Comparison of ENCODE assay signal across 10 cellular contexts in genomic region chr11:46916251-46916650, GRCh38. TPM values are rescaled to one million over a fixed set of nuclear protein-coding genes. Genes with fewer than 3 reads are reported as not detected.
DNase-seq lines count a peak whose midpoint lies in the region; ATAC-seq and TF ChIP-seq lines count a peak whose summit lies in the region.
"Had no signal": no experiment of that assay in that cellular context is flagged by ENCODE, and none has a peak within 500 bp of the region (broad histone marks: within the 10 kb centered on the region; RNA-seq: fewer than 3 reads in every experiment).

No MANE protein-coding gene starts in this region.

- peak overlapping the region; percentile 66 to 67 for H3K9ac ChIP-seq in duodenal mucosa (ENCODE audit: low read depth in 1 of 2, low read length in 2 of 2)

- 20 to 34% methylated on average over 7 of the region's 7 CpGs for WGBS in heart right ventricle, 2 donors

- peak in 4 of 8 donors; percentile 2 to 18 (median 6) for ATAC-seq in heart right ventricle
- no peak for ATAC-seq in Right ventricle myocardium superior (ENCODE audit: poor library complexity)
- peak in 1 of 2 donors; percentile 22 for ATAC-seq in naive thymus-derived CD8-positive, alpha-beta T cell
- no peak for ATAC-seq in upper lobe of right lung
- ATAC-seq in GM18505 (IDR thresholded peaks at IDR 0.05; ENCODE audit: unreplicated experiment), result no peak

- peaks cover 20 to 29% (median 28%) of the 10 kb centered on the region in 4 donors for H3K4me1 Mint-ChIP-seq in naive thymus-derived CD8-positive, alpha-beta T cell

- TF ChIP-seq POLR2A in GM18505 (IDR thresholded peaks at IDR 0.05; ENCODE audit: borderline replicate concordance, extremely low read depth, insufficient read depth, insufficient read length), result no peak

- peaks cover 0 to 2% (median 0%) of the 10 kb centered on the region in 3 donors for H3K36me3 Mint-ChIP-seq in naive thymus-derived CD8-positive, alpha-beta T cell

- peaks cover 0 to 76% (median 7%) of the 10 kb centered on the region in 7 donors for H3K27me3 ChIP-seq in heart right ventricle
- peaks cover 3 to 7% of the 10 kb centered on the region in 2 donors for H3K27me3 ChIP-seq in duodenal mucosa (ENCODE audit: control insufficient read depth in 1 of 2, insufficient read depth in 2 of 2, low read length in 2 of 2)
- peaks cover 31% of the 10 kb centered on the region for H3K27me3 ChIP-seq in upper lobe of right lung

- no peak for DNase-seq in heart right ventricle
- no peak for DNase-seq in Right ventricle myocardium superior
- no peak for DNase-seq in naive thymus-derived CD8-positive, alpha-beta T cell
- no peak for DNase-seq in upper lobe of right lung
- DNase-seq in GM10266 (ENCODE audit: extremely low spot score), result no peak
- DNase-seq in SIG-M5 treated with dmso at 0.1 percent for 504 hours (lab: John Stamatoyannopoulos, UW; ENCODE audit: unreplicated experiment), result no peak
- DNase-seq: KG1 had no signal

- H3K4me3 ChIP-seq in heart right ventricle (peak overlapping the region in 8 of 10 donors; percentile 60 to 81 (median 71)), duodenal mucosa (ENCODE audit: low read depth in 1 of 2, low read length in 2 of 2) (peak overlapping the region; percentile 76 to 86), upper lobe of right lung (peak overlapping the region; percentile 60)

- H3K9me3 ChIP-seq in heart right ventricle (no peaks in the 10 kb centered on the region), duodenal mucosa (ENCODE audit: control insufficient read depth in 1 of 2, low read length in 2 of 2) (no peaks in the 10 kb centered on the region), upper lobe of right lung (no peaks in the 10 kb centered on the region)

- H3K9me3 Mint-ChIP-seq in naive thymus-derived CD8-positive, alpha-beta T cell, result no peaks in the 10 kb centered on the region

- H3K4me1 ChIP-seq in heart right ventricle (peaks cover 7 to 84% (median 48%) of the 10 kb centered on the region in 9 donors), duodenal mucosa (ENCODE audit: control insufficient read depth in 1 of 2, insufficient read depth in 2 of 2, low read length in 2 of 2) (peaks cover 33 to 36% of the 10 kb centered on the region in 2 donors), upper lobe of right lung (peaks cover 18% of the 10 kb centered on the region)

- TF ChIP-seq CTCF in heart right ventricle (IDR thresholded peaks at IDR 0.05) (no peak), upper lobe of right lung (IDR thresholded peaks at IDR 0.05) (no peak), GM10266 (IDR thresholded peaks at IDR 0.05; ENCODE audit: control insufficient read depth, insufficient read depth, low read depth, missing control alignments) (no peak)

- POLR2A ChIA-PET in naive thymus-derived CD8-positive, alpha-beta T cell (lab: Charles Lee), result interaction anchor here (0.8 to 1.4 kb wide), 2 partner anchors 9 to 239 kb away, joined by 4 to 5 read pairs; no protein-coding TSS in a partner anchor

- H3K4me3 Mint-ChIP-seq in naive thymus-derived CD8-positive, alpha-beta T cell, result peak overlapping the region; percentile 65 to 89 (median 81)

- H3K27me3 Mint-ChIP-seq in naive thymus-derived CD8-positive, alpha-beta T cell, result peaks cover 36 to 72% (median 61%) of the 10 kb centered on the region in 5 donors

- peak overlapping the region in 1 of 10 donors; percentile 28 for H3K27ac Mint-ChIP-seq in naive thymus-derived CD8-positive, alpha-beta T cell

- peak overlapping the region in 9 of 10 donors; percentile 54 to 91 (median 81) for H3K27ac ChIP-seq in heart right ventricle
- H3K27ac ChIP-seq in duodenal mucosa (ENCODE audit: low read depth, low read length), result no peak overlapping the region
- H3K27ac ChIP-seq in upper lobe of right lung, result no peak overlapping the region

- intact Hi-C loops in heart right ventricle (cut with DNase I) (no loop called here), Right ventricle myocardium superior (cut with DNase I) (no loop called here), upper lobe of right lung (cut with DNase I) (no loop called here)

- H3K36me3 ChIP-seq in heart right ventricle, result no peaks in the 10 kb centered on the region
- no peaks in the 10 kb centered on the region for H3K36me3 ChIP-seq in duodenal mucosa (ENCODE audit: control insufficient read depth in 1 of 2, insufficient read depth in 2 of 2, low read length in 2 of 2)
- no peaks in the 10 kb centered on the region for H3K36me3 ChIP-seq in upper lobe of right lung

RNA-seq across cellular contexts. Expression of gene LRP4, which starts 2.1 kb away (rescaled TPM):
- total RNA-seq in heart right ventricle (10 to 100 TPM; 11.5 to 33.2 (median 20.2) TPM), Right ventricle myocardium superior (20.3 TPM), upper lobe of right lung (14.0 TPM)
- 10 to 100 TPM in 1 of 2 donors, 1 to 10 TPM in 1; 6.7 to 10.3 TPM for polyA plus RNA-seq in heart right ventricle
- not detected for total RNA-seq in naive thymus-derived CD8-positive, alpha-beta T cell
- not detected for polyA plus RNA-seq in naive thymus-derived CD8-positive, alpha-beta T cell
- total RNA-seq: T-helper 1 cell treated with Interleukin-12 subunit alpha and Interleukin-12 subunit beta and Interleukin-4 antibody, amounts not matched to agents 30 ng/mL and 1 ng/mL, for 36 hours had no signal

RNA-seq across cellular contexts. Expression of gene CSTPP1, which starts 20.3 kb away (rescaled TPM):
- 10 to 100 TPM; 12.7 to 19.4 (median 16.7) TPM for total RNA-seq in heart right ventricle
- polyA plus RNA-seq in heart right ventricle, result 10 to 100 TPM; 10.2 to 26.7 TPM
- 10.0 TPM for total RNA-seq in Right ventricle myocardium superior
- total RNA-seq in naive thymus-derived CD8-positive, alpha-beta T cell, result 10 to 100 TPM; 13.2 to 16.1 TPM
- 10 to 100 TPM; 15.8 to 20.4 (median 20.0) TPM for polyA plus RNA-seq in naive thymus-derived CD8-positive, alpha-beta T cell
- total RNA-seq in upper lobe of right lung, result 26.2 TPM

Comparison
In these comparisons a context has a peak if more than half of its experiments do, and no peak if none do; other contexts are left out.
1. H3K27ac ChIP-seq: peak in heart right ventricle (9 of 10); none in duodenal mucosa (single experiment) and upper lobe of right lung (single experiment).
2. RNA of gene LRP4, which starts 2.1 kb away (total RNA-seq): 11.5 to 33.2 TPM in heart right ventricle, 20.3 TPM in Right ventricle myocardium superior (single experiment) and 14.0 TPM in upper lobe of right lung (single experiment); not detected in naive thymus-derived CD8-positive, alpha-beta T cell; every median in the first group is over 4 times any median in the second.
3. Peak in every context shown above with its lines, with median percentiles within 50 percentile points of each other: H3K4me3 ChIP-seq.